In the genomic region with DNA sequence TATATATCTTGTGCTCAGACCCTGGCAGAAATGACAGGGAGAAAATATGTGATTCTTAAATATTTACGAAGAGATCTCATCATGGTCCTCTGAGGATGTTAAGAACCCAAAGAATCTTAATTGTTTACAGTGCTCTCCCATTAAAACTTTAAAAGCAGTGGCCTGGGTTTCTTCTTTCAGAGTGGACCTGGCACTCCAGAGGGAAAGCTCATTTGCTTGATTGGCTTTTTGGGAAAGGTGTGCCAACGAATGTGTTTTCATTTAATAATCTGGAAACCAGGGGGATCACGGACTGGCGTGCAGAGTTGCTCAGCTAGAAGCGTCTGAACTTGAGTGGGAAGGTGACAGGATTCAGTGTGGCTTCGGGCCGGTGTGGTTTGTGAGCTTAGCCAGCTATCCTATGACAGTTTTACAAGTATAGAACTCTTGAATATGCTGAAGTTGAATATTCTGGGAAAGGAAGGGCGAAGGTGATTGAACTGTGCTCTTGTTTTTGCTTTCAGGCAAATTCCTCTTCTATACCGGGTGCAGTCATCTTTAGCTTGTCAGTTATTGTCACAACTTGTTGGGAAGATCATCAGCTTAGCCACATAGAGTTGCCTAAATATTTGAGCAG, we compare ENCODE assay signal across 1 cellular context.
TF ChIP-seq lines count a peak whose summit lies in the region.

No MANE protein-coding gene starts in this region.

TF ChIP-seq in HepG2, 621 proteins besides CTCF, POLR2A, EP300 and RAD21 (continued from another document):
- TF ChIP-seq CBX1 (IDR thresholded peaks at IDR 0.05; ENCODE audit: low read depth) (no peak), ZFP37 (CRISPR knock-in tag; IDR thresholded peaks at IDR 0.05; ENCODE audit: borderline replicate concordance) (no peak), ZNF713 (CRISPR knock-in tag; IDR thresholded peaks at IDR 0.05) (no peak), PAWR (CRISPR knock-in tag; IDR thresholded peaks at IDR 0.05; ENCODE audit: borderline replicate concordance) (no peak), ZNF607 (CRISPR knock-in tag; IDR thresholded peaks at IDR 0.05; ENCODE audit: borderline replicate concordance) (no peak), BRD4 (CRISPR knock-in tag; IDR thresholded peaks at IDR 0.05) (no peak), PPARG (CRISPR knock-in tag; conservative IDR thresholded peaks at IDR 0.05) (no peak)
- TF ChIP-seq, protein P1, sequence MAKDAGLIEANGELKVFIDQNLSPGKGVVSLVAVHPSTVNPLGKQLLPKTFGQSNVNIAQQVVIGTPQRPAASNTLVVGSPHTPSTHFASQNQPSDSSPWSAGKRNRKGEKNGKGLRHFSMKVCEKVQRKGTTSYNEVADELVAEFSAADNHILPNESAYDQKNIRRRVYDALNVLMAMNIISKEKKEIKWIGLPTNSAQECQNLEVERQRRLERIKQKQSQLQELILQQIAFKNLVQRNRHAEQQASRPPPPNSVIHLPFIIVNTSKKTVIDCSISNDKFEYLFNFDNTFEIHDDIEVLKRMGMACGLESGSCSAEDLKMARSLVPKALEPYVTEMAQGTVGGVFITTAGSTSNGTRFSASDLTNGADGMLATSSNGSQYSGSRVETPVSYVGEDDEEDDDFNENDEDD (CRISPR knock-in tag; IDR thresholded peaks at IDR 0.05; ENCODE audit: borderline replicate concordance), result no peak
- TF ChIP-seq, protein P2, sequence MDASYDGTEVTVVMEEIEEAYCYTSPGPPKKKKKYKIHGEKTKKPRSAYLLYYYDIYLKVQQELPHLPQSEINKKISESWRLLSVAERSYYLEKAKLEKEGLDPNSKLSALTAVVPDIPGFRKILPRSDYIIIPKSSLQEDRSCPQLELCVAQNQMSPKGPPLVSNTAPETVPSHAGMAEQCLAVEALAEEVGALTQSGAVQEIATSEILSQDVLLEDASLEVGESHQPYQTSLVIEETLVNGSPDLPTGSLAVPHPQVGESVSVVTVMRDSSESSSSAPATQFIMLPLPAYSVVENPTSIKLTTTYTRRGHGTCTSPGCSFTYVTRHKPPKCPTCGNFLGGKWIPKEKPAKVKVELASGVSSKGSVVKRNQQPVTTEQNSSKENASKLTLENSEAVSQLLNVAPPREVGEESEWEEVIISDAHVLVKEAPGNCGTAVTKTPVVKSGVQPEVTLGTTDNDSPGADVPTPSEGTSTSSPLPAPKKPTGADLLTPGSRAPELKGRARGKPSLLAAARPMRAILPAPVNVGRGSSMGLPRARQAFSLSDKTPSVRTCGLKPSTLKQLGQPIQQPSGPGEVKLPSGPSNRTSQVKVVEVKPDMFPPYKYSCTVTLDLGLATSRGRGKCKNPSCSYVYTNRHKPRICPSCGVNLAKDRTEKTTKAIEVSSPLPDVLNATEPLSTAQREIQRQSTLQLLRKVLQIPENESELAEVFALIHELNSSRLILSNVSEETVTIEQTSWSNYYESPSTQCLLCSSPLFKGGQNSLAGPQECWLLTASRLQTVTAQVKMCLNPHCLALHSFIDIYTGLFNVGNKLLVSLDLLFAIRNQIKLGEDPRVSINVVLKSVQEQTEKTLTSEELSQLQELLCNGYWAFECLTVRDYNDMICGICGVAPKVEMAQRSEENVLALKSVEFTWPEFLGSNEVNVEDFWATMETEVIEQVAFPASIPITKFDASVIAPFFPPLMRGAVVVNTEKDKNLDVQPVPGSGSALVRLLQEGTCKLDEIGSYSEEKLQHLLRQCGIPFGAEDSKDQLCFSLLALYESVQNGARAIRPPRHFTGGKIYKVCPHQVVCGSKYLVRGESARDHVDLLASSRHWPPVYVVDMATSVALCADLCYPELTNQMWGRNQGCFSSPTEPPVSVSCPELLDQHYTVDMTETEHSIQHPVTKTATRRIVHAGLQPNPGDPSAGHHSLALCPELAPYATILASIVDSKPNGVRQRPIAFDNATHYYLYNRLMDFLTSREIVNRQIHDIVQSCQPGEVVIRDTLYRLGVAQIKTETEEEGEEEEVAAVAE (CRISPR knock-in tag; IDR thresholded peaks at IDR 0.05; ENCODE audit: borderline replicate concordance), result no peak
